1 cellular context compared by ENCODE assay signal in genomic region chr12:98503343-98503592, GRCh38.
TF ChIP-seq lines count a peak whose summit lies in the region.

No MANE protein-coding gene starts in this region.

TF ChIP-seq in K562, 482 proteins besides CTCF, POLR2A, EP300 and RAD21 (continued from another document and continues in another):
- TF ChIP-seq ZBTB40 (IDR thresholded peaks at IDR 0.05) (peak; percentile 86), ZBTB40 (CRISPR knock-in tag; IDR thresholded peaks at IDR 0.05) (no peak), ZNF280B (CRISPR knock-in tag; IDR thresholded peaks at IDR 0.05) (no peak), CCAR2 (IDR thresholded peaks at IDR 0.05; ENCODE audit: low read depth, low read length) (no peak), PPARD (CRISPR knock-in tag; IDR thresholded peaks at IDR 0.05) (no peak), SIRT6 (IDR thresholded peaks at IDR 0.05; ENCODE audit: low read depth, low read length) (no peak), PREB (CRISPR knock-in tag; IDR thresholded peaks at IDR 0.05) (no peak), HLTF (IDR thresholded peaks at IDR 0.05) (no peak), ZNF75A (CRISPR knock-in tag; IDR thresholded peaks at IDR 0.05) (no peak), ZNF584 (CRISPR knock-in tag; IDR thresholded peaks at IDR 0.05; ENCODE audit: low read depth) (no peak; the same call in 1 of the 2 replicates), SIN3B (IDR thresholded peaks at IDR 0.05; ENCODE audit: low read depth) (no peak), PRPF4 (IDR thresholded peaks at IDR 0.05; ENCODE audit: insufficient read depth, low read depth, low read length, poor library complexity, severe bottlenecking) (no peak), CSDE1 (IDR thresholded peaks at IDR 0.05) (no peak; a peak in 1 of 4 replicates), EZH2 (IDR thresholded peaks at IDR 0.05; ENCODE audit: borderline replicate concordance, low read depth, low read length) (no peak), CAMTA2 (CRISPR knock-in tag; conservative IDR thresholded peaks at IDR 0.05) (no peak), GABPA (tag; conservative IDR thresholded peaks at IDR 0.05; ENCODE audit: low read depth) (no peak), ETV1 (tag; conservative IDR thresholded peaks at IDR 0.05; ENCODE audit: low read depth) (peak; percentile 75), FOXA3 (CRISPR knock-in tag; conservative IDR thresholded peaks at IDR 0.05 in 1 of 2, IDR thresholded peaks at IDR 0.05 in 1 of 2) (0 out of 4 replicates have a peak, but pooled peaks of 1 of the 2 experiments have one; percentile 15), TCF7L2 (IDR thresholded peaks at IDR 0.05; ENCODE audit: low read depth, low read length) (no peak), XRCC5 (IDR thresholded peaks at IDR 0.05; ENCODE audit: low read depth, low read length) (0 out of 2 replicates have a peak, but pooled peaks have one; percentile 15), MTF1 (CRISPR knock-in tag; IDR thresholded peaks at IDR 0.05; ENCODE audit: borderline replicate concordance) (no peak), LEF1 (IDR thresholded peaks at IDR 0.05) (no peak), MYC (IDR thresholded peaks at IDR 0.05; ENCODE audit: low read depth, low read length) (no peak), MYC (CRISPR knock-in tag; IDR thresholded peaks at IDR 0.05; ENCODE audit: borderline replicate concordance, low read depth) (no peak), ZNF318 (IDR thresholded peaks at IDR 0.05; ENCODE audit: borderline replicate concordance in 1 of 2, low read depth in 1 of 2) (no peak), ZNF449 (CRISPR knock-in tag; IDR thresholded peaks at IDR 0.05) (no peak), NR4A1 (CRISPR knock-in tag; IDR thresholded peaks at IDR 0.05) (no peak), NR4A1 (tag; IDR thresholded peaks at IDR 0.05) (0 out of 2 replicates have a peak, but pooled peaks have one; percentile 7)
- TF ChIP-seq, protein P1, sequence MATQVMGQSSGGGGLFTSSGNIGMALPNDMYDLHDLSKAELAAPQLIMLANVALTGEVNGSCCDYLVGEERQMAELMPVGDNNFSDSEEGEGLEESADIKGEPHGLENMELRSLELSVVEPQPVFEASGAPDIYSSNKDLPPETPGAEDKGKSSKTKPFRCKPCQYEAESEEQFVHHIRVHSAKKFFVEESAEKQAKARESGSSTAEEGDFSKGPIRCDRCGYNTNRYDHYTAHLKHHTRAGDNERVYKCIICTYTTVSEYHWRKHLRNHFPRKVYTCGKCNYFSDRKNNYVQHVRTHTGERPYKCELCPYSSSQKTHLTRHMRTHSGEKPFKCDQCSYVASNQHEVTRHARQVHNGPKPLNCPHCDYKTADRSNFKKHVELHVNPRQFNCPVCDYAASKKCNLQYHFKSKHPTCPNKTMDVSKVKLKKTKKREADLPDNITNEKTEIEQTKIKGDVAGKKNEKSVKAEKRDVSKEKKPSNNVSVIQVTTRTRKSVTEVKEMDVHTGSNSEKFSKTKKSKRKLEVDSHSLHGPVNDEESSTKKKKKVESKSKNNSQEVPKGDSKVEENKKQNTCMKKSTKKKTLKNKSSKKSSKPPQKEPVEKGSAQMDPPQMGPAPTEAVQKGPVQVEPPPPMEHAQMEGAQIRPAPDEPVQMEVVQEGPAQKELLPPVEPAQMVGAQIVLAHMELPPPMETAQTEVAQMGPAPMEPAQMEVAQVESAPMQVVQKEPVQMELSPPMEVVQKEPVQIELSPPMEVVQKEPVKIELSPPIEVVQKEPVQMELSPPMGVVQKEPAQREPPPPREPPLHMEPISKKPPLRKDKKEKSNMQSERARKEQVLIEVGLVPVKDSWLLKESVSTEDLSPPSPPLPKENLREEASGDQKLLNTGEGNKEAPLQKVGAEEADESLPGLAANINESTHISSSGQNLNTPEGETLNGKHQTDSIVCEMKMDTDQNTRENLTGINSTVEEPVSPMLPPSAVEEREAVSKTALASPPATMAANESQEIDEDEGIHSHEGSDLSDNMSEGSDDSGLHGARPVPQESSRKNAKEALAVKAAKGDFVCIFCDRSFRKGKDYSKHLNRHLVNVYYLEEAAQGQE (CRISPR knock-in tag; IDR thresholded peaks at IDR 0.05; ENCODE audit: low read depth), result no peak
